8 cellular contexts compared by ENCODE assay signal in the genomic region with DNA sequence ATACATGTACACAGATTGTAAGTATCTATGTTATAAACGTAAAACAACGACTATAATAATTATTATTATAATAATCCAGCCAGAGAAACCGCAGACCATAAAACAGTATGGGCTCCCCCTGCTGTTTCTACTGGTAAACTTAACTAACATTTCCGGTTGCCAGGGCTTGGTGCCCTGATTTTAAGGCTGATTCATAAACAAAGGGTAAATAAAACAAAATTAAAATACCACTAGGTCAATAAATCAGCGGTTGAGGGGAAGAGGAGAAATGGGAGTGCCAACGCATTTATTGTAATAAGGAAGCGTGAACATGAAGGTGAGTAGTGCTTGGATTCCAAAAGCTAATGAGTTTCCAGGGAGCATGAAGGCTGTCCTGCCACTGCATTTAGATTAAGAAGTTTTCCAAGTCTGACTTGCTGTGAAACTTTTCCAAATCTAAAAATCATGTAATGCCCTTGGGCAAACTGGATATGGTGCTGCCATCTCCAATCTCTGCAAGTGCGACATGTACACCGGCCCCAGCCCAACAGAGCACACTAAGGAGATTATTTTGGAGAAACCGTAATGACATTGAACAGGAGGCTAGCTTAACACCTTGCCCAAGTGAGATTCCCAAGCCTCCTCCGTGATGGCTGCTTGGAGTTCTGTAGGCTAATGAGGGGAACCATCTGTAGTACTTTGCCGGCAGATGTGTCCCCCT. TPM values are rescaled to one million over a fixed set of nuclear protein-coding genes. Genes with fewer than 3 reads are reported as not detected.
A peak's percentile ranks its signal among the peaks of the same experiment; 100 is the strongest.
DNase-seq lines count a peak whose midpoint lies in the region; ATAC-seq and TF ChIP-seq lines count a peak whose summit lies in the region.

No MANE protein-coding gene starts in this region.

- ATAC-seq in naive B cell (ENCODE audit: low read depth in 2 of 2) = no peak
- ATAC-seq in GM18505 (IDR thresholded peaks at IDR 0.05; ENCODE audit: unreplicated experiment) = no peak
- ATAC-seq in GM18870 (IDR thresholded peaks at IDR 0.05; ENCODE audit: unreplicated experiment) = no peak
- ATAC-seq in sciatic nerve = no peak

- no peak for TF ChIP-seq POLR2A in GM18505 (IDR thresholded peaks at IDR 0.05; ENCODE audit: borderline replicate concordance, extremely low read depth, insufficient read depth, insufficient read length)

- H3K27ac Mint-ChIP-seq in naive B cell = peak overlapping the region in 1 of 6 donors; percentile 45

- POLR2A ChIA-PET in A673 (lab: Charles Lee; ENCODE audit: low non-redundant PET) = no interaction called here

- BruUV-seq in A673 (replicated peaks; lab: Mats Ljungman, UMichigan) = no TSS peak

- H3K27ac ChIP-seq in A673 (ENCODE audit: low read depth, low read length, poor library complexity, severe bottlenecking) = no peak overlapping the region

- DNase-seq in A673 (ENCODE audit: low spot score) = peak; percentile 71
- DNase-seq in ELR (ENCODE audit: low read depth) = peak; percentile 73
- DNase-seq in NCI-H2227 treated with DMSO at 0.1 percent for 48 hours (lab: John Stamatoyannopoulos, UW) = peak; percentile 51
- peak; percentile 17 for DNase-seq in central memory CD4-positive, alpha-beta T cell
- peak; percentile 24 for DNase-seq in naive B cell
- no peak for DNase-seq in sciatic nerve (ENCODE audit: low spot score)

- H3K27me3 Mint-ChIP-seq in naive B cell = peaks cover 0 to 8% (median 0%) of the 10 kb centered on the region in 3 donors

- H3K9me3 ChIP-seq in A673 (ENCODE audit: low read depth, low read length, poor library complexity, severe bottlenecking) = no peaks in the 10 kb centered on the region

- no peaks in the 10 kb centered on the region for H3K9me3 Mint-ChIP-seq in naive B cell

- H3K4me3 Mint-ChIP-seq in naive B cell = peak overlapping the region in 1 of 8 donors; percentile 41

- intact Hi-C loops in A673 (cut with micrococcal nuclease; ENCODE audit: unreplicated experiment) (loop anchor here (5.0 to 10.0 kb wide), 4 partner anchors 103 to 1035 kb away; partner anchors contain the start of genes HOXD8 and NFE2L2), sciatic nerve (cut with DNase I) (loop anchor here (5.0 to 10.0 kb wide), 2 partner anchors 103 to 170 kb away; partner anchors contain the start of gene NFE2L2)

- H3K27me3 ChIP-seq in A673 (replicated peaks; ENCODE audit: insufficient read depth, low read depth, low read length, poor library complexity) = no peaks in the 10 kb centered on the region

- no peaks in the 10 kb centered on the region for H3K36me3 ChIP-seq in A673 (ENCODE audit: insufficient read depth, low read length, poor library complexity, severe bottlenecking)

- H3K4me3 ChIP-seq in A673 (ENCODE audit: low read depth, low read length, poor library complexity, severe bottlenecking) = no peak overlapping the region

- CTCF ChIA-PET in A673 (lab: Charles Lee) = interaction anchor here (1.2 kb wide), 1 partner anchor 13 kb away, joined by 5 read pairs; no protein-coding TSS in a partner anchor

- peak; percentile 77 for TF ChIP-seq CTCF in A673 (conservative IDR thresholded peaks at IDR 0.05; ENCODE audit: low read depth, low read length)

- peaks cover 0 to 13% (median 11%) of the 10 kb centered on the region in 3 donors for H3K4me1 Mint-ChIP-seq in naive B cell

- H3K4me1 ChIP-seq in A673 (ENCODE audit: insufficient read depth, low read length, poor library complexity, severe bottlenecking) = peaks cover 48% of the 10 kb centered on the region

- H3K36me3 Mint-ChIP-seq in naive B cell = no peaks in the 10 kb centered on the region

RNA-seq across cellular contexts. Expression of gene HNRNPA3, which starts 50.7 kb away (rescaled TPM):
- 454 and 462 TPM in 2 replicates for total RNA-seq in A673 (2021)
- 10 to 100 TPM; 48.0 to 96.3 (median 70.3) TPM for polyA plus RNA-seq in naive B cell (ENCODE audit: low read depth in 6 of 6)
- total RNA-seq in sciatic nerve = 161 TPM
